8 cellular contexts compared by ENCODE assay signal in the genomic region with DNA sequence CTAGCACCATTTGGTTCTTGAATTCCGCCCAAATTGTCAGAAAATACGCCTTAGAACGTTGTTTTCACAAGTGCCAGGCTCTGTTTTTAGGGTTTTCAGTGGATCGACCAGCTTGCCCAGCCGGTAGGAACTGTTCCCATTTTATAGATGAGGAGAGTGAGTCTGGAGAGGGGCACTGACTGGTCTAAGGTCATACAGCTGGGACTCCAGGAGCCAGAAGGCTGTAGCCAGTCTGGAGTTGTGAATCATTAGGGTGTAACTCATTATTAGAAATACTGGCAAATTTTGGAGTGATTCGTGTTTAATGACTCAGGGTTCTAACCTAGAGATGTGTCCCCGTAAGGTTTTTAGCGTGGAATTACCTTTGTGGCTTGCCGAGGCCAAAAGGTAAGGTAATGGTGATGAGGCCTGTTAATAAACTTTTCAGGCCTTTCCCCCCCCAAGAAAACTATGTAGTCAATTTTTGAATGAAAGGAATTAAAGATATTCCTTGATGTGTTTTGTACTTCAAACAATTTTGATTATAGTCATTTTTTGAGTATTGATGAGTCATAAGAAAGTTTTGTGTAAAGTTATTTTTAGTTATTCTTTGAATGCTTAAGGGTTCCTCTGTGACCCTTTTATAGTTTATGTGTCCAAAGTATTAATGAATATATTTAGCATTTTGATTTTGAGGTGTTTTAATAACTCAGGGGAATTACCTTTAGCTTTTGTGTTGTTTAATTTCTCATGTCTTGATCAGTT. TPM values are rescaled to one million over a fixed set of nuclear protein-coding genes. Genes with fewer than 3 reads are reported as not detected.
DNase-seq lines count a peak whose midpoint lies in the region; ATAC-seq, FAIRE-seq and TF ChIP-seq lines count a peak whose summit lies in the region.

No MANE protein-coding gene starts in this region.

- H3K36me3 ChIP-seq in kidney (ENCODE audit: control insufficient read depth in 1 of 2, insufficient read depth in 2 of 2, low read length in 2 of 2) (no peaks in the 10 kb centered on the region), thymus (ENCODE audit: control insufficient read depth, insufficient read depth) (no peaks in the 10 kb centered on the region)

- H3K9me3 Mint-ChIP-seq in activated naive CD8-positive, alpha-beta T cell (ENCODE audit: low read depth), result no peaks in the 10 kb centered on the region

- DNase-seq in AG08396 (ENCODE audit: low spot score) (peak; percentile 37), HFF-Myc (ENCODE audit: extremely low read depth, low read depth) (no peak), kidney (no peak), activated gamma-delta T cell (lab: John Stamatoyannopoulos, UW) (no peak)

- no peak for FAIRE-seq in kidney (lab: Jason Lieb, UNC)

- 4% methylated on average over 9 of the region's 9 CpGs for WGBS in thymus

- peak overlapping the region; percentile 13 to 79 for H3K9ac ChIP-seq in kidney (ENCODE audit: low read length in 2 of 2)

- peaks cover 64% of the 10 kb centered on the region for H3K4me1 Mint-ChIP-seq in activated naive CD8-positive, alpha-beta T cell (ENCODE audit: low read depth)

- TF ChIP-seq CTCF in HFF-Myc (IDR thresholded peaks at IDR 0.05; ENCODE audit: low read depth, low read length, missing control alignments) (no peak), kidney (IDR thresholded peaks at IDR 0.05; ENCODE audit: borderline replicate concordance, extremely low read depth, insufficient read depth) (no peak)

- H3K27ac Mint-ChIP-seq in activated naive CD8-positive, alpha-beta T cell, result peak overlapping the region; percentile 91

- no peaks in the 10 kb centered on the region for H3K36me3 Mint-ChIP-seq in activated naive CD8-positive, alpha-beta T cell

- no peaks in the 10 kb centered on the region for H3K27me3 ChIP-seq in thymus (ENCODE audit: control insufficient read depth, insufficient read depth)

- H3K27ac ChIP-seq in kidney (ENCODE audit: low read depth in 2 of 2, low read length in 2 of 2) (peak overlapping the region; percentile 99 to 100), thymus (ENCODE audit: low read depth) (peak overlapping the region; percentile 100)

- H3K4me3 ChIP-seq in HFF-Myc (replicated peaks; ENCODE audit: low read depth, low read length) (peak overlapping the region; percentile 70), kidney (ENCODE audit: low read length in 2 of 2) (peak overlapping the region; percentile 81 to 90), thymus (ENCODE audit: low read length) (peak overlapping the region; percentile 98)

- intact Hi-C loops in kidney (cut with DNase I), result loop anchor here (10.0 kb wide), 1 partner anchor 94 kb away; no protein-coding TSS in a partner anchor

- ATAC-seq in GM18511 (IDR thresholded peaks at IDR 0.05; ENCODE audit: unreplicated experiment) (no peak), GM21447 (IDR thresholded peaks at IDR 0.05; ENCODE audit: unreplicated experiment) (no peak)

- no peaks in the 10 kb centered on the region for H3K27me3 Mint-ChIP-seq in activated naive CD8-positive, alpha-beta T cell

- H3K4me1 ChIP-seq in kidney (ENCODE audit: control insufficient read depth in 1 of 2, insufficient read depth in 1 of 2, low read depth in 1 of 2, low read length in 2 of 2), result peaks cover 12 to 24% of the 10 kb centered on the region in 2 donors
- peaks cover 17% of the 10 kb centered on the region for H3K4me1 ChIP-seq in thymus (ENCODE audit: control insufficient read depth, insufficient read depth, low read length)

- H3K4me3 Mint-ChIP-seq in activated naive CD8-positive, alpha-beta T cell, result peak overlapping the region; percentile 94

- H3K9me3 ChIP-seq in kidney (ENCODE audit: control insufficient read depth in 1 of 2, low read length in 2 of 2) (no peaks in the 10 kb centered on the region), thymus (ENCODE audit: control insufficient read depth) (no peaks in the 10 kb centered on the region)

RNA-seq across cellular contexts. Expression of gene DYRK1A, which starts 2.1 kb away (rescaled TPM):
- total RNA-seq in kidney, result 78.0 TPM
- polyA plus RNA-seq in kidney (ENCODE audit: insufficient read depth, low read depth, low replicate concordance) (14.5 TPM), thymus (53.3 TPM)
